In the genomic region with DNA sequence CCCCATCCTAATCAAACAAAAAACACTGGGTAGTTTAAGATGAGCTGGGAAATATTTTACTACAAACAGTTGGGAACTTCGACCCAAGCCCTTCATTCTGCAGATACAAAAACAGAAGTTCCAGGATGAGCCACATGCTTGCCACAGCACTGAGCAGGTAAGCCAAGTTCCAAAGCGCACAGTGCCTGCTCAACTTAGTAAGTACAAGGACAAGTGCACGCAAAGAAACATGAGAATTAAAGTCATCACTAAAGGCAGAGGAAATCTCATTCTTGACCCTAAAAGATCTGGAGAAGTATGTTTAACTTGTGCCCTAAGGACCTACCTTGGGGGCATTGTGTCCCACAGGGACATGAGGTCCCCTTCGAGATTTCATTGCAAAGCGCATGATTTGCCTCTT, we compare ENCODE assay signal across 8 cellular contexts. TPM values are rescaled to one million over a fixed set of nuclear protein-coding genes. Genes with fewer than 3 reads are reported as not detected.
DNase-seq lines count a peak whose midpoint lies in the region; ATAC-seq and TF ChIP-seq lines count a peak whose summit lies in the region.

No MANE protein-coding gene starts in this region.

- no peak overlapping the region for H3K14ac ChIP-seq in neuronal stem cell (ENCODE audit: low read length)

- POLR2A ChIA-PET in activated CD4-positive, alpha-beta T cell treated with anti-CD3 and anti-CD28 coated beads, Interleukin-2, amount 10 ng/mL, durations not matched to agents 7 days and 5 days (lab: Charles Lee): no interaction called here

- no peak overlapping the region for H3K23ac ChIP-seq in neuronal stem cell (ENCODE audit: low read depth, low read length, poor library complexity)

- no peak overlapping the region for H4K8ac ChIP-seq in neuronal stem cell (ENCODE audit: low read depth, low read length)

- ATAC-seq in RWPE2 (ENCODE audit: low read depth) (no peak), GM18519 (IDR thresholded peaks at IDR 0.05; ENCODE audit: low FRiP score, unreplicated experiment) (no peak)

- no peak overlapping the region for H3K4ac ChIP-seq in neuronal stem cell (ENCODE audit: low read length)

- WGBS in esophagus, 2 donors: 10 to 12% methylated on average over 5 of the region's 5 CpGs
- WGBS in neuronal stem cell (ENCODE audit: extremely low coverage in 2 of 2, insufficient read length in 2 of 2, insufficient replicate concordance in 1 of 2), 2 donors: no CpG with 5 or more reads among the region's 5 CpGs

- H3K18ac ChIP-seq in neuronal stem cell (ENCODE audit: low read length): no peak overlapping the region

- H3K4me1 ChIP-seq in RWPE2 (ENCODE audit: insufficient read depth, poor library complexity, severe bottlenecking): peaks cover 23% of the 10 kb centered on the region
- H3K4me1 ChIP-seq in esophagus (ENCODE audit: control insufficient read depth in 2 of 2, insufficient read depth in 2 of 2, low read length in 1 of 2): peaks cover 0 to 2% of the 10 kb centered on the region in 2 donors
- peaks cover 4 to 7% of the 10 kb centered on the region in 2 donors for H3K4me1 ChIP-seq in neuronal stem cell (ENCODE audit: control insufficient read depth in 2 of 2, insufficient read depth in 1 of 2, low read depth in 1 of 2, low read length in 2 of 2)

- H3K4me1 Mint-ChIP-seq in activated CD4-positive, alpha-beta T cell treated with anti-CD3 and anti-CD28 coated beads, Interleukin-2, amount 10 ng/mL, durations not matched to agents 7 days and 5 days: peaks cover 62% of the 10 kb centered on the region

- no peak for DNase-seq in activated CD4-positive, alpha-beta T cell treated with anti-CD3 and anti-CD28 coated beads, Interleukin-2, amount 10 ng/mL, durations not matched to agents 7 days and 5 days
- DNase-seq in activated CD4-positive, alpha-beta T cell treated with anti-CD3 and anti-CD28 coated beads, Interleukin-2, amount 50 U/mL, for 4 hours: no peak
- DNase-seq in RWPE2 (ENCODE audit: low spot score) (no peak), neuronal stem cell (ENCODE audit: low spot score) (no peak), DMS79 treated with DMSO at 0.1 percent for 48 hours (lab: John Stamatoyannopoulos, UW) (no peak), NCI-H1436 (lab: John Stamatoyannopoulos, UW) (no peak)

- no peak overlapping the region for H2BK12ac ChIP-seq in neuronal stem cell (ENCODE audit: low read length)

- H3K27ac ChIP-seq in RWPE2 (ENCODE audit: poor library complexity, severe bottlenecking) (peak overlapping the region; percentile 80), esophagus (ENCODE audit: low read depth in 2 of 2, low read length in 1 of 2) (peak overlapping the region; percentile 59 to 98), neuronal stem cell (replicated peaks; ENCODE audit: low read length) (peak overlapping the region; percentile 99)

- H3K4me3 Mint-ChIP-seq in activated CD4-positive, alpha-beta T cell treated with anti-CD3 and anti-CD28 coated beads, Interleukin-2, amount 10 ng/mL, durations not matched to agents 7 days and 5 days: peak overlapping the region; percentile 94

- H3K27me3 ChIP-seq in RWPE2 (ENCODE audit: insufficient read depth, poor library complexity, severe bottlenecking) (no peaks in the 10 kb centered on the region), esophagus (ENCODE audit: control insufficient read depth in 1 of 2, insufficient read depth in 2 of 2, low read length in 2 of 2) (no peaks in the 10 kb centered on the region), neuronal stem cell (ENCODE audit: control insufficient read depth in 3 of 3, insufficient read depth in 3 of 3, low read depth in 1 of 3, low read length in 3 of 3) (no peaks in the 10 kb centered on the region)

- peak overlapping the region; percentile 95 for H3K27ac Mint-ChIP-seq in activated CD4-positive, alpha-beta T cell treated with anti-CD3 and anti-CD28 coated beads, Interleukin-2, amount 10 ng/mL, durations not matched to agents 7 days and 5 days

- no peak overlapping the region for H2AFZ ChIP-seq in neuronal stem cell (ENCODE audit: low read length)

- no peak overlapping the region for H2BK15ac ChIP-seq in neuronal stem cell (ENCODE audit: low read length)

- no peak overlapping the region for H2BK120ac ChIP-seq in neuronal stem cell (ENCODE audit: low read depth, low read length)

- H3K4me2 ChIP-seq in neuronal stem cell (ENCODE audit: insufficient read depth, low read length, poor library complexity, severe bottlenecking): peak overlapping the region; percentile 75

- peaks cover 3% of the 10 kb centered on the region for H3K79me1 ChIP-seq in neuronal stem cell (ENCODE audit: low read depth, low read length)

- H3K36me3 ChIP-seq in RWPE2 (ENCODE audit: low read depth) (peaks cover 64% of the 10 kb centered on the region), esophagus (ENCODE audit: control insufficient read depth in 2 of 2, insufficient read depth in 2 of 2, low read length in 1 of 2) (no peaks in the 10 kb centered on the region), neuronal stem cell (replicated peaks in 1 of 2; ENCODE audit: control insufficient read depth in 2 of 2, insufficient read depth in 2 of 2, low read length in 2 of 2) (peaks cover 11 to 64% of the 10 kb centered on the region in 2 donors)

- H2AK5ac ChIP-seq in neuronal stem cell (ENCODE audit: low read depth, low read length): no peak overlapping the region

- no peak for TF ChIP-seq CTCF in RWPE2 (IDR thresholded peaks at IDR 0.05; ENCODE audit: poor library complexity, severe bottlenecking)

- CTCF ChIA-PET in activated CD4-positive, alpha-beta T cell treated with anti-CD3 and anti-CD28 coated beads, Interleukin-2, amount 10 ng/mL, durations not matched to agents 7 days and 5 days (lab: Charles Lee): interaction anchor here (0.9 to 1.3 kb wide), 4 partner anchors 11 to 115 kb away, joined by 3 to 6 read pairs (median 3); no protein-coding TSS in a partner anchor

- peak overlapping the region; percentile 7 for H3K9ac ChIP-seq in neuronal stem cell (ENCODE audit: low read depth, low read length, poor library complexity)

- peak overlapping the region; percentile 96 for H2BK5ac ChIP-seq in neuronal stem cell (ENCODE audit: low read length)

- H3K9me3 Mint-ChIP-seq in activated CD4-positive, alpha-beta T cell treated with anti-CD3 and anti-CD28 coated beads, Interleukin-2, amount 10 ng/mL, durations not matched to agents 7 days and 5 days: peaks cover 2% of the 10 kb centered on the region

- H3K9me3 ChIP-seq in RWPE2 (ENCODE audit: severe bottlenecking) (no peaks in the 10 kb centered on the region), esophagus (ENCODE audit: control insufficient read depth in 2 of 2, insufficient read depth in 1 of 2, low read depth in 1 of 2, low read length in 1 of 2) (no peaks in the 10 kb centered on the region), neuronal stem cell (replicated peaks in 1 of 2; ENCODE audit: control insufficient read depth in 2 of 2, insufficient read depth in 1 of 2, low read depth in 1 of 2, low read length in 2 of 2) (peaks cover 0 to 6% of the 10 kb centered on the region in 2 donors)

- H3K27me3 Mint-ChIP-seq in activated CD4-positive, alpha-beta T cell treated with anti-CD3 and anti-CD28 coated beads, Interleukin-2, amount 10 ng/mL, durations not matched to agents 7 days and 5 days: no peaks in the 10 kb centered on the region

- H3K4me3 ChIP-seq in RWPE2 (ENCODE audit: severe bottlenecking) (peak overlapping the region; percentile 81), esophagus (ENCODE audit: low read depth in 1 of 2, low read length in 2 of 2) (peak overlapping the region; percentile 89 to 99), neuronal stem cell (ENCODE audit: low read length in 2 of 2) (peak overlapping the region; percentile 92 to 96)

- H3K36me3 Mint-ChIP-seq in activated CD4-positive, alpha-beta T cell treated with anti-CD3 and anti-CD28 coated beads, Interleukin-2, amount 10 ng/mL, durations not matched to agents 7 days and 5 days (ENCODE audit: low read depth): peaks cover 57% of the 10 kb centered on the region

- H4K91ac ChIP-seq in neuronal stem cell (ENCODE audit: low read depth, low read length, poor library complexity): no peak overlapping the region

RNA-seq across cellular contexts. Expression of gene UBAP2L, which starts 1.2 kb away (rescaled TPM):
- 100 to 1,000 TPM; 186 to 211 TPM for total RNA-seq in activated CD4-positive, alpha-beta T cell treated with anti-CD3 and anti-CD28 coated beads, Interleukin-2, amount 10 ng/mL, durations not matched to agents 7 days and 5 days
- 10 to 100 TPM; 50.9 to 52.7 TPM for polyA plus RNA-seq in esophagus
- polyA plus RNA-seq in neuronal stem cell (2013, experiment 1 of 2): 156 TPM
- 157 TPM for polyA plus RNA-seq in neuronal stem cell (2013, experiment 2 of 2)

RNA-seq across cellular contexts. Expression of gene CFAP141, which starts 13.4 kb away (rescaled TPM):
- under 1 TPM in 1 of 2 experiments, not detected in 1; 0.65 TPM for total RNA-seq in activated CD4-positive, alpha-beta T cell treated with anti-CD3 and anti-CD28 coated beads, Interleukin-2, amount 10 ng/mL, durations not matched to agents 7 days and 5 days
- polyA plus RNA-seq in esophagus: not detected
- not detected for polyA plus RNA-seq in neuronal stem cell (2013, experiment 1 of 2)
- 0.24 TPM for polyA plus RNA-seq in neuronal stem cell (2013, experiment 2 of 2)

RNA-seq across cellular contexts. Expression of gene TPM3, which starts 27.6 kb away (rescaled TPM):
- total RNA-seq in activated CD4-positive, alpha-beta T cell treated with anti-CD3 and anti-CD28 coated beads, Interleukin-2, amount 10 ng/mL, durations not matched to agents 7 days and 5 days: 100 to 1,000 TPM; 781 to 902 TPM
- polyA plus RNA-seq in esophagus: 100 to 1,000 TPM in 1 of 2 donors, 10 to 100 TPM in 1; 88.1 to 178 TPM
- polyA plus RNA-seq in neuronal stem cell (2013, experiment 1 of 2): 202 TPM
- 205 TPM for polyA plus RNA-seq in neuronal stem cell (2013, experiment 2 of 2)

RNA-seq across cellular contexts. Expression of gene HAX1, which starts 52.9 kb away (rescaled TPM):
- total RNA-seq in activated CD4-positive, alpha-beta T cell treated with anti-CD3 and anti-CD28 coated beads, Interleukin-2, amount 10 ng/mL, durations not matched to agents 7 days and 5 days: 100 to 1,000 TPM; 107 to 126 TPM
- 10 to 100 TPM; 78.3 to 90.0 TPM for polyA plus RNA-seq in esophagus
- polyA plus RNA-seq in neuronal stem cell (2013, experiment 1 of 2): 56.1 TPM
- 53.9 TPM for polyA plus RNA-seq in neuronal stem cell (2013, experiment 2 of 2)
